Comparison of ENCODE assay signal across 14 cellular contexts in the genomic region with DNA sequence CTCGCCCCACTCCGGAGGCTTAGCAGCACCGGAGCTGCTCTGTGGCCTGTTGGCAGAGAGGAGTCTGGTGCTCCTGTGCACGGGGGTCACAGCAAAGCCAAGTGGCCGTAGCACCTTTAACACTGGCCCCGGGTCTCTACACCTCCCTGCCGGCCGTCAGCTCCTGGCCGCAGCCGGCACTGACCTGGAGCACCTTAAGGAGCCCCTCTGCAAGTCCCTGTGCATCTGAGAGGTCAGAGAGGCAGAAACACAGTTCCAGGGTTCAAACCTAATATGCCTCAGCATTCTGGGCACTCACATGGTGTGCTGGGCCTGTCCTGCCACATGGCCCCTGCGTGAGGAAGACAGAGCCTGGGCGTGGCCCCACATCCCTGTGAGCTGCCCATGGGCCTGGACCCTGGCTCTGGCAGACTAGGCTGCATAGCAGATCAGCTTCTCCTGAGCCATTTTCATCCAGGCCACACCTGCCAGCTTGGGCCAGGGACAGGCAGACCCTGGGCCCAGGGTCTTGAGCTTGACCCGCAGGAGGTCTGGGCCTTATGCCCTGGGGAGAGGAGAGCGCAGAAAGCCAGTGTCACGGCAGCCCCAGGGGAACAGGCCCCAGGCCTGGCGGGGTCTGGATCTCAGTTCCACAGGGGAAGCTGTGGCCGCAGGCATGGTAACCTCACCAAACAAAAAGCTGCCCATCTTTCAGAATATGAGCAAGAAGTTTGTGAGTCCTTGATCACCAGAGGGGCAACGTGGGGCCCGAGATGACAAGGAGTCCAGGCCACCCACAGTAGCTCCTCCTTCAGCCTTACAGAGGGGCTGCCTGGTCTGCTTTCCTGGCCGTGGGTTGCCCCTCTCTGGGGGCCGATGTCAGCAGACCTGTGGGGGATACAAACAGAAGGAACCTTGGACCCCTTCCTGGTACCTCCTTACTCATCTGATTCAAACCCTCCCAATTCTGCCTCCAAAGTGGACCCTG.
"Had no signal": no experiment of that assay in that cellular context is flagged by ENCODE, and none has a peak within 500 bp of the region (broad histone marks: within the 10 kb centered on the region; RNA-seq: fewer than 3 reads in every experiment).

No MANE protein-coding gene starts in this region.

- H3K27me3 Mint-ChIP-seq: T-cell had no signal

- H3K27me3 ChIP-seq: sigmoid colon, spleen, tibial artery had no signal

- H3K79me2 ChIP-seq: parathyroid adenoma had no signal

- H3K9ac ChIP-seq: parathyroid adenoma had no signal

- H3K4me1 Mint-ChIP-seq: T-cell had no signal

- H2AFZ ChIP-seq: parathyroid adenoma had no signal

- H3K4me3 ChIP-seq: coronary artery, esophagus squamous epithelium, sigmoid colon, spleen, tibial artery had no signal

- H3K27ac ChIP-seq: coronary artery, esophagus squamous epithelium, parathyroid adenoma, spleen, tibial artery had no signal

- H3K4me3 Mint-ChIP-seq: activated T-cell treated with anti-CD3 and anti-CD28 coated beads, Interleukin-2, amount 50 U/mL, for 4 hours; T-cell had no signal

- H3K36me3 Mint-ChIP-seq: T-cell had no signal

- H3K9me3 Mint-ChIP-seq: activated naive CD4-positive, alpha-beta T cell treated with anti-CD3 and anti-CD28 coated beads, Interleukin-2, amount 50 U/mL, for 72 hours; activated T-cell treated with anti-CD3 and anti-CD28 coated beads, Interleukin-2, amount 50 U/mL, for 4 hours; T-cell had no signal

- H3K4me1 ChIP-seq: esophagus squamous epithelium, parathyroid adenoma, spleen, tibial artery had no signal

- FAIRE-seq: endothelial cell of umbilical vein had no signal

- H3K36me3 ChIP-seq: esophagus squamous epithelium, sigmoid colon, spleen, tibial artery had no signal

- ATAC-seq: activated naive CD4-positive, alpha-beta T cell treated with anti-CD3 and anti-CD28 coated beads, Interleukin-2, amount 50 U/mL, for 72 hours; activated T-cell treated with anti-CD3 and anti-CD28 coated beads, Interleukin-2, amount 50 U/mL, for 4 hours; T-cell had no signal

- DNase-seq: activated CD4-positive, CD25-positive, alpha-beta regulatory T cell treated with anti-CD3 and anti-CD28 coated beads, Interleukin-2, amount 50 U/mL, for 72 hours; activated gamma-delta T cell; activated T-cell treated with anti-CD3 and anti-CD28 coated beads, Interleukin-2, amount 50 U/mL, for 4 hours; esophagus squamous epithelium; sigmoid colon; stimulated activated CD4-positive, alpha-beta T cell treated with anti-CD3 and anti-CD28 coated beads, Interleukin-1b, Interleukin-23, amount 100 ng/mL, for 48 hours; T-cell; T-helper 9 cell; tibial artery had no signal

- H3K27ac Mint-ChIP-seq: T-cell had no signal
